35 cellular contexts compared by ENCODE assay signal in genomic region chr1:20200966-20201365, GRCh38. TPM values are rescaled to one million over a fixed set of nuclear protein-coding genes. Genes with fewer than 3 reads are reported as not detected.
"Had no signal": no experiment of that assay in that cellular context is flagged by ENCODE, and none has a peak within 500 bp of the region (broad histone marks: within the 10 kb centered on the region; RNA-seq: fewer than 3 reads in every experiment).

No MANE protein-coding gene starts in this region.

- H3K79me2 ChIP-seq: parathyroid adenoma had no signal

- DNase-seq: immature natural killer cell; kidney; left colon; left lung; lower lobe of right lung; mammary epithelial cell; mesenchymal stem cell; naive B cell; natural killer cell; nephron progenitor cell; occipital lobe; right lobe of liver; stimulated activated CD4-positive, alpha-beta T cell treated with anti-CD3 and anti-CD28 coated beads, Interleukin-12 subunit alpha, Interleukin-12 subunit beta, amount 100 ng/mL, for 4 hours; stimulated activated CD4-positive, alpha-beta T cell treated with anti-CD3 and anti-CD28 coated beads, Interleukin-15, amount 100 ng/mL, for 24 hours; stimulated activated CD4-positive, alpha-beta T cell treated with anti-CD3 and anti-CD28 coated beads, Interleukin-2, amount 100 ng/mL, for 24 hours; stimulated activated CD4-positive, alpha-beta T cell treated with anti-CD3 and anti-CD28 coated beads, Interleukin-4, amount 100 ng/mL, for 1 hour; stimulated activated naive B cell treated with anti-CD40 and anti-IgM and Interleukin-4, amounts not matched to agents 10 μg/mL and 1 μg/mL and 100 μg/mL, for 72 hours; stimulated activated naive CD8-positive, alpha-beta T cell treated with anti-CD3 and anti-CD28 coated beads, Interleukin-15, Interleukin-2, amounts not matched to agents 100 U/mL and 50 U/mL, for 24 hours; stomach; testis; thyroid gland; transverse colon; upper lobe of left lung had no signal

- H3K4me2 ChIP-seq: neural progenitor cell had no signal

- H3K27me3 ChIP-seq: neural progenitor cell, right atrium auricular region, right lobe of liver, testis, thyroid gland, transverse colon, upper lobe of left lung, vagina had no signal

- H3K9ac ChIP-seq: neural progenitor cell, parathyroid adenoma had no signal

- H3K4me1 ChIP-seq: left lung, lower lobe of right lung, neural progenitor cell, parathyroid adenoma, right atrium auricular region, right lobe of liver, stomach, testis, thyroid gland, transverse colon, upper lobe of left lung, vagina had no signal

- H3K36me3 ChIP-seq: left lung, lower lobe of right lung, neural progenitor cell, neutrophil, right atrium auricular region, right lobe of liver, stomach, thyroid gland, transverse colon, upper lobe of left lung, vagina had no signal

- H3K4me3 ChIP-seq: left lung, lower lobe of right lung, neural progenitor cell, right atrium auricular region, right lobe of liver, stomach, testis, thyroid gland, transverse colon, upper lobe of left lung, vagina had no signal

- H3K9me3 ChIP-seq: left lung, lower lobe of right lung, neutrophil, right atrium auricular region, right lobe of liver, stomach, testis, thyroid gland, transverse colon, upper lobe of left lung, vagina had no signal

- H2AFZ ChIP-seq: neural progenitor cell, parathyroid adenoma had no signal

- H3K27ac ChIP-seq: left lung, lower lobe of right lung, neural progenitor cell, neutrophil, parathyroid adenoma, right atrium auricular region, right lobe of liver, stomach, testis, thyroid gland, transverse colon, upper lobe of left lung, vagina had no signal

RNA-seq across cellular contexts. Expression of gene PLA2G2C, which starts 14.6 kb away (rescaled TPM):
- total RNA-seq: left lung, liver, lower lobe of right lung, mammary epithelial cell, natural killer cell, occipital lobe, osteocyte, progenitor cell of endocrine pancreas, pulmonary artery endothelial cell, renal cortical epithelial cell, right atrium auricular region, right lobe of liver, skeletal muscle tissue, thyroid gland, urinary bladder, vagina had no signal
- polyA plus RNA-seq: immature natural killer cell, liver, mammary epithelial cell, urinary bladder had no signal

RNA-seq across cellular contexts. Expression of gene UBXN10, which starts 15.1 kb away (rescaled TPM):
- total RNA-seq: osteocyte, pulmonary artery endothelial cell had no signal
- polyA plus RNA-seq: mammary epithelial cell had no signal
